1 cellular context compared by ENCODE assay signal in genomic region chr19:1260749-1261511, GRCh38.
TF ChIP-seq lines count a peak whose summit lies in the region.

No MANE protein-coding gene starts in this region.

TF ChIP-seq in HepG2, 621 proteins besides CTCF, POLR2A, EP300 and RAD21 (continues in another document):
- TF ChIP-seq ZNF777 (CRISPR knock-in tag; IDR thresholded peaks at IDR 0.05) = peak; percentile 81
- no peak for TF ChIP-seq PLSCR1 (CRISPR knock-in tag; IDR thresholded peaks at IDR 0.05; ENCODE audit: borderline replicate concordance)
- peak; percentile 29; the same call in 1 of the 2 replicates for TF ChIP-seq ZNF275 (CRISPR knock-in tag; IDR thresholded peaks at IDR 0.05; ENCODE audit: borderline replicate concordance)
- TF ChIP-seq ZNF564 (CRISPR knock-in tag; IDR thresholded peaks at IDR 0.05) = no peak
- TF ChIP-seq NFIC (IDR thresholded peaks at IDR 0.05; ENCODE audit: low read length) = no peak
- no peak for TF ChIP-seq HNF4G (IDR thresholded peaks at IDR 0.05; ENCODE audit: borderline replicate concordance, low read depth, low read length)
- peak; percentile 33; the same call in 1 of the 2 replicates for TF ChIP-seq HNF4G (CRISPR knock-in tag; IDR thresholded peaks at IDR 0.05; ENCODE audit: borderline replicate concordance, low read depth)
- no peak for TF ChIP-seq ZNF33B (CRISPR knock-in tag; IDR thresholded peaks at IDR 0.05)
- no peak for TF ChIP-seq PAWR (CRISPR knock-in tag; IDR thresholded peaks at IDR 0.05; ENCODE audit: borderline replicate concordance)
- TF ChIP-seq ZNF550 (CRISPR knock-in tag; IDR thresholded peaks at IDR 0.05; ENCODE audit: borderline replicate concordance) = no peak
- peak; percentile 74; the same call in 1 of the 2 replicates for TF ChIP-seq ZBTB7B (CRISPR knock-in tag; IDR thresholded peaks at IDR 0.05)
- TF ChIP-seq KDM5B (CRISPR knock-in tag; IDR thresholded peaks at IDR 0.05; ENCODE audit: borderline replicate concordance) = peak; percentile 28; the same call in 1 of the 2 replicates
- no peak for TF ChIP-seq CBFB (CRISPR knock-in tag; IDR thresholded peaks at IDR 0.05)
- no peak for TF ChIP-seq ZNF704 (CRISPR knock-in tag; IDR thresholded peaks at IDR 0.05; ENCODE audit: borderline replicate concordance)
- no peak for TF ChIP-seq CENPX (CRISPR knock-in tag; IDR thresholded peaks at IDR 0.05)
- TF ChIP-seq ZNF614 (CRISPR knock-in tag; IDR thresholded peaks at IDR 0.05; ENCODE audit: borderline replicate concordance) = no peak
- no peak for TF ChIP-seq ZNF296 (CRISPR knock-in tag; conservative IDR thresholded peaks at IDR 0.05)
- no peak for TF ChIP-seq ZNF878 (CRISPR knock-in tag; IDR thresholded peaks at IDR 0.05)
- TF ChIP-seq TCF7 (IDR thresholded peaks at IDR 0.05; ENCODE audit: low read depth) = no peak
- TF ChIP-seq HMG20B (CRISPR knock-in tag; conservative IDR thresholded peaks at IDR 0.05) = no peak
- no peak for TF ChIP-seq HOXA9 (CRISPR knock-in tag; IDR thresholded peaks at IDR 0.05; ENCODE audit: borderline replicate concordance)
- no peak for TF ChIP-seq ZNF3 (CRISPR knock-in tag; IDR thresholded peaks at IDR 0.05)
- TF ChIP-seq ZNF431 (CRISPR knock-in tag; IDR thresholded peaks at IDR 0.05; ENCODE audit: borderline replicate concordance, low read depth) = no peak
- TF ChIP-seq MXD3 (CRISPR knock-in tag; IDR thresholded peaks at IDR 0.05) = no peak
- TF ChIP-seq ZNF749 (CRISPR knock-in tag; IDR thresholded peaks at IDR 0.05; ENCODE audit: borderline replicate concordance) = no peak
- no peak for TF ChIP-seq FUBP1 (CRISPR knock-in tag; IDR thresholded peaks at IDR 0.05; ENCODE audit: borderline replicate concordance)
- 0 out of 2 replicates have a peak, but pooled peaks have one; percentile 76 for TF ChIP-seq MAZ (IDR thresholded peaks at IDR 0.05; ENCODE audit: borderline replicate concordance, low read depth, low read length)
- TF ChIP-seq MAZ (CRISPR knock-in tag; IDR thresholded peaks at IDR 0.05; ENCODE audit: low read depth) = peak; percentile 79
- peak; percentile 79 for TF ChIP-seq RFX3 (CRISPR knock-in tag; IDR thresholded peaks at IDR 0.05)
- 0 out of 2 replicates have a peak, but pooled peaks have one; percentile 19 for TF ChIP-seq ZNF414 (CRISPR knock-in tag; IDR thresholded peaks at IDR 0.05)
- 0 out of 2 replicates have a peak, but pooled peaks have one; percentile 77 for TF ChIP-seq ZNF782 (CRISPR knock-in tag; IDR thresholded peaks at IDR 0.05; ENCODE audit: borderline replicate concordance)
- no peak for TF ChIP-seq ZFP1 (CRISPR knock-in tag; IDR thresholded peaks at IDR 0.05)
- 0 out of 2 replicates have a peak, but pooled peaks have one; percentile 23 for TF ChIP-seq KDM3A (CRISPR knock-in tag; IDR thresholded peaks at IDR 0.05; ENCODE audit: low read depth)
- TF ChIP-seq SP1 (IDR thresholded peaks at IDR 0.05) = no peak
- peak; percentile 93 for TF ChIP-seq SP1 (CRISPR knock-in tag; IDR thresholded peaks at IDR 0.05)
- TF ChIP-seq MLX (CRISPR knock-in tag; IDR thresholded peaks at IDR 0.05) = no peak
- TF ChIP-seq ZBTB7A (CRISPR knock-in tag; IDR thresholded peaks at IDR 0.05) = no peak; the same call in 1 of the 2 replicates
- TF ChIP-seq TERF1 (CRISPR knock-in tag; IDR thresholded peaks at IDR 0.05) = no peak
- no peak for TF ChIP-seq FOXA3 (CRISPR knock-in tag; IDR thresholded peaks at IDR 0.05)
- TF ChIP-seq TOE1 (CRISPR knock-in tag; IDR thresholded peaks at IDR 0.05) = no peak
- no peak for TF ChIP-seq ZNF710 (CRISPR knock-in tag; IDR thresholded peaks at IDR 0.05; ENCODE audit: borderline replicate concordance)
- TF ChIP-seq HNRNPH1 (optimal IDR thresholded peaks at IDR 0.05; ENCODE audit: low read depth, low read length) = no peak
- no peak for TF ChIP-seq ZNF292 (CRISPR knock-in tag; IDR thresholded peaks at IDR 0.05; ENCODE audit: borderline replicate concordance, low read depth)
- no peak for TF ChIP-seq RNF219 (CRISPR knock-in tag; IDR thresholded peaks at IDR 0.05)
- TF ChIP-seq TBP (CRISPR knock-in tag; IDR thresholded peaks at IDR 0.05) = no peak
- no peak; the same call in 1 of the 2 replicates for TF ChIP-seq KDM2A (CRISPR knock-in tag; IDR thresholded peaks at IDR 0.05; ENCODE audit: borderline replicate concordance, low read depth)
- no peak; the same call in 1 of the 2 replicates for TF ChIP-seq ZFP41 (CRISPR knock-in tag; IDR thresholded peaks at IDR 0.05; ENCODE audit: borderline replicate concordance)
- TF ChIP-seq NR0B2 (CRISPR knock-in tag; IDR thresholded peaks at IDR 0.05) = 0 out of 2 replicates have a peak, but pooled peaks have one; percentile 30
- TF ChIP-seq TARDBP (CRISPR knock-in tag; IDR thresholded peaks at IDR 0.05) = no peak
- no peak for TF ChIP-seq SMAD1 (CRISPR knock-in tag; IDR thresholded peaks at IDR 0.05; ENCODE audit: borderline replicate concordance, low read depth)
- TF ChIP-seq EZH2 (conservative IDR thresholded peaks at IDR 0.05; ENCODE audit: low read depth, low read length) = no peak
- no peak for TF ChIP-seq NCOR1 (IDR thresholded peaks at IDR 0.05; ENCODE audit: borderline replicate concordance, low read length)
- TF ChIP-seq ZSCAN25 (CRISPR knock-in tag; IDR thresholded peaks at IDR 0.05) = 0 out of 2 replicates have a peak, but pooled peaks have one; percentile 18
- TF ChIP-seq RFXANK (CRISPR knock-in tag; IDR thresholded peaks at IDR 0.05) = no peak
- TF ChIP-seq ONECUT2 (CRISPR knock-in tag; IDR thresholded peaks at IDR 0.05) = no peak
- TF ChIP-seq KDM1A (CRISPR knock-in tag; IDR thresholded peaks at IDR 0.05) = no peak
- TF ChIP-seq ZNF382 (CRISPR knock-in tag; IDR thresholded peaks at IDR 0.05; ENCODE audit: borderline replicate concordance) = no peak
- no peak for TF ChIP-seq ZNF547 (CRISPR knock-in tag; IDR thresholded peaks at IDR 0.05)
- TF ChIP-seq ZBTB42 (CRISPR knock-in tag; IDR thresholded peaks at IDR 0.05) = 0 out of 2 replicates have a peak, but pooled peaks have one; percentile 18
- no peak; the same call in 1 of the 2 replicates for TF ChIP-seq TFE3 (CRISPR knock-in tag; IDR thresholded peaks at IDR 0.05)
